8 cellular contexts compared by ENCODE assay signal in genomic region chr1:203794764-203795381, GRCh38. TPM values are rescaled to one million over a fixed set of nuclear protein-coding genes. Genes with fewer than 3 reads are reported as not detected.
DNase-seq lines count a peak whose midpoint lies in the region; ATAC-seq and TF ChIP-seq lines count a peak whose summit lies in the region.

No MANE protein-coding gene starts in this region.

- H3K27ac ChIP-seq in RWPE2 (ENCODE audit: poor library complexity, severe bottlenecking) (peak overlapping the region; percentile 92), ovary (peak overlapping the region; percentile 79 to 92)

- H3K4me3 ChIP-seq in Caco-2 (ENCODE audit: low read depth, low read length) (peak overlapping the region; percentile 52), RWPE2 (ENCODE audit: severe bottlenecking) (peak overlapping the region; percentile 84), epithelial cell of esophagus (ENCODE audit: low read length) (peak overlapping the region; percentile 2), ovary (peak overlapping the region; percentile 88)

- BruUV-seq in Caco-2 (replicated peaks; lab: Mats Ljungman, UMichigan), result TSS peak; percentile 92

- H3K9me3 ChIP-seq in Caco-2 (no peaks in the 10 kb centered on the region), RWPE2 (ENCODE audit: severe bottlenecking) (no peaks in the 10 kb centered on the region), ovary (no peaks in the 10 kb centered on the region)

- intact Hi-C loops in Caco-2 (cut with micrococcal nuclease; ENCODE audit: unreplicated experiment) (no loop called here), ovary (cut with DNase I) (no loop called here)

- peaks cover 47% of the 10 kb centered on the region for H3K36me3 Mint-ChIP-seq in Caco-2 (ENCODE audit: insufficient read depth, unreplicated experiment)

- 71 to 77% (median 71%) methylated on average over 17 of the region's 17 CpGs for WGBS in ovary, 3 donors

- no peaks in the 10 kb centered on the region for H3K4me1 Mint-ChIP-seq in Caco-2 (ENCODE audit: low read depth, unreplicated experiment)

- H3K4me3 Mint-ChIP-seq in Caco-2 (ENCODE audit: unreplicated experiment), result peak overlapping the region; percentile 90

- ATAC-seq in RWPE2 (ENCODE audit: low read depth) (no peak), HG03039 (IDR thresholded peaks at IDR 0.05; ENCODE audit: unreplicated experiment) (no peak), GM19463 (IDR thresholded peaks at IDR 0.05; ENCODE audit: unreplicated experiment) (no peak)

- CTCF ChIA-PET in Caco-2 (lab: Charles Lee), result no interaction called here

- H3K4me1 ChIP-seq in Caco-2 (peaks cover 17% of the 10 kb centered on the region), RWPE2 (ENCODE audit: insufficient read depth, poor library complexity, severe bottlenecking) (peaks cover 34% of the 10 kb centered on the region), ovary (ENCODE audit: insufficient read depth) (peaks cover 14% of the 10 kb centered on the region)

- TF ChIP-seq POLR2A in ovary (IDR thresholded peaks at IDR 0.05), result no peak

- H3K27me3 ChIP-seq in Caco-2 (replicated peaks; ENCODE audit: control insufficient read depth, insufficient read depth, low read length) (no peaks in the 10 kb centered on the region), RWPE2 (ENCODE audit: insufficient read depth, poor library complexity, severe bottlenecking) (no peaks in the 10 kb centered on the region), ovary (no peaks in the 10 kb centered on the region)

- H3K36me3 ChIP-seq in Caco-2 (ENCODE audit: control insufficient read depth, insufficient read depth, low read length), result peaks cover 4% of the 10 kb centered on the region
- peaks cover 36% of the 10 kb centered on the region for H3K36me3 ChIP-seq in RWPE2 (ENCODE audit: low read depth)
- H3K36me3 ChIP-seq in ovary, result no peaks in the 10 kb centered on the region

- no peak for DNase-seq in Caco-2
- no peak for DNase-seq in RWPE2 (ENCODE audit: low spot score)
- DNase-seq in epithelial cell of esophagus (ENCODE audit: low read depth), result no peak
- DNase-seq in ovary, result peak in 3 of 5 donors; percentile 25 to 43 (median 36)
- no peak for DNase-seq in NCI-H82 (lab: John Stamatoyannopoulos, UW)
- no peak for DNase-seq in NK-92 treated with Interleukin-12 subunit alpha and Interleukin-12 subunit beta, amount 100 ng/mL, for 24 hours (lab: John Stamatoyannopoulos, UW)

- TF ChIP-seq CTCF in Caco-2 (IDR thresholded peaks at IDR 0.05; ENCODE audit: insufficient read depth in 1 of 2, low read depth in 1 of 2, low read length in 1 of 2, severe bottlenecking in 1 of 2, unreplicated experiment in 1 of 2), result no peak
- TF ChIP-seq CTCF in RWPE2 (IDR thresholded peaks at IDR 0.05; ENCODE audit: poor library complexity, severe bottlenecking), result no peak
- TF ChIP-seq CTCF in epithelial cell of esophagus (IDR thresholded peaks at IDR 0.05; ENCODE audit: insufficient read depth, low read depth, low read length, missing control alignments), result no peak
- TF ChIP-seq CTCF in ovary (IDR thresholded peaks at IDR 0.05), result no peak

- H3K27me3 Mint-ChIP-seq in Caco-2 (ENCODE audit: insufficient read depth, unreplicated experiment), result no peaks in the 10 kb centered on the region

- no peaks in the 10 kb centered on the region for H3K9me3 Mint-ChIP-seq in Caco-2 (ENCODE audit: unreplicated experiment)

- no peak for TF ChIP-seq EP300 in ovary (IDR thresholded peaks at IDR 0.05)

- H3K27ac Mint-ChIP-seq in Caco-2 (ENCODE audit: unreplicated experiment), result peak overlapping the region; percentile 97

- POLR2A ChIA-PET in Caco-2 (lab: Charles Lee), result no interaction called here

RNA-seq across cellular contexts. Expression of gene ZBED6, which starts 0.6 kb away (rescaled TPM):
- total RNA-seq in Caco-2 (2022) (19.9 and 20.5 TPM in 2 replicates), ovary (10 to 100 TPM; 19.9 to 39.1 (median 32.7) TPM)
- 10 to 100 TPM in 1 of 2 donors, 1 to 10 TPM in 1; 2.6 to 13.0 TPM for polyA plus RNA-seq in ovary

RNA-seq across cellular contexts. Expression of gene ZC3H11A, which starts 0.6 kb away (rescaled TPM):
- total RNA-seq in Caco-2 (2022) (66.7 and 71.1 TPM in 2 replicates), ovary (100 to 1,000 TPM in 1 of 7 donors, 10 to 100 TPM in 6; 59.2 to 100 (median 63.2) TPM)
- polyA plus RNA-seq in ovary, result 10 to 100 TPM; 52.9 to 54.2 TPM

RNA-seq across cellular contexts. Expression of gene LAX1, which starts 29.9 kb away (rescaled TPM):
- total RNA-seq in Caco-2 (2022), result not detected in 2 replicates
- total RNA-seq in ovary, result under 1 TPM in 6 of 7 donors, not detected in 1; 0.11 to 0.48 (median 0.24) TPM
- polyA plus RNA-seq in ovary, result 1 to 10 TPM in 1 of 2 donors, under 1 TPM in 1; 0.13 to 1.2 TPM

Comparison
In these comparisons a context has a peak if more than half of its experiments do, and no peak if none do; other contexts are left out.
1. DNase-seq: peak in ovary (3 of 5); none in Caco-2 (0 of 2), RWPE2 (single experiment), epithelial cell of esophagus (single experiment), NCI-H82 (single experiment) and NK-92 treated with Interleukin-12 subunit alpha and Interleukin-12 subunit beta, amount 100 ng/mL, for 24 hours (single experiment).
2. H3K4me3 ChIP-seq: peak in every context shown above with its lines; median percentile 88 in ovary; 84 in RWPE2; 52 in Caco-2; 2 in epithelial cell of esophagus.